11 cellular contexts compared by ENCODE assay signal in genomic region chr5:20276061-20276958, GRCh38.
A peak's percentile ranks its signal among the peaks of the same experiment; 100 is the strongest.
DNase-seq lines count a peak whose midpoint lies in the region; TF ChIP-seq lines count a peak whose summit lies in the region.
"Had no signal": no experiment of that assay in that cellular context is flagged by ENCODE, and none has a peak within 500 bp of the region (broad histone marks: within the 10 kb centered on the region; RNA-seq: fewer than 3 reads in every experiment).

No MANE protein-coding gene starts in this region.

- H3K4me3 ChIP-seq in OCI-LY7 (ENCODE audit: low read depth, low read length, poor library complexity, severe bottlenecking): no peak overlapping the region
- H3K4me3 ChIP-seq: dorsolateral prefrontal cortex, tibial artery had no signal

- CTCF ChIA-PET in OCI-LY7 (lab: Charles Lee; ENCODE audit: unreplicated experiment): no interaction called here

- H4K20me1 ChIP-seq in OCI-LY7 (ENCODE audit: insufficient read depth, low read length): no peaks in the 10 kb centered on the region

- H2AFZ ChIP-seq in OCI-LY7 (ENCODE audit: low read length): no peak overlapping the region

- POLR2A ChIA-PET in OCI-LY7 (lab: Charles Lee): no interaction called here

- DNase-seq in ACHN (peak; percentile 82), HT-29 (ENCODE audit: low spot score) (peak; percentile 74), amniotic stem cell (lab: John Stamatoyannopoulos, UW) (peak; percentile 15), iris pigment epithelial cell (ENCODE audit: low read depth) (peak; percentile 94), cortex of kidney (lab: John Stamatoyannopoulos, UW) (no peak), OCI-LY7 (ENCODE audit: low spot score) (no peak), DMS 273 treated with DMSO at 0.1 percent for 48 hours (lab: John Stamatoyannopoulos, UW) (no peak), activated T-cell treated with anti-CD3 and anti-CD28 coated beads for 4 hours (no peak)
- DNase-seq: tibial artery had no signal

- H3K9me2 ChIP-seq in OCI-LY7 (ENCODE audit: insufficient read depth, low read length): no peaks in the 10 kb centered on the region

- no TSS peak for BruUV-seq in OCI-LY7 (replicated peaks; lab: Mats Ljungman, UMichigan)

- no peaks in the 10 kb centered on the region for H3K79me2 ChIP-seq in OCI-LY7 (ENCODE audit: insufficient read depth, low read depth, low read length)

- H3K9me3 ChIP-seq in OCI-LY7 (ENCODE audit: low read length): no peaks in the 10 kb centered on the region
- H3K9me3 ChIP-seq: neutrophil had no signal

- H3K4me1 ChIP-seq in OCI-LY7 (ENCODE audit: insufficient read depth, low read length, poor library complexity, severe bottlenecking): no peaks in the 10 kb centered on the region
- H3K4me1 ChIP-seq: tibial artery had no signal

- H3K36me3 ChIP-seq in OCI-LY7 (ENCODE audit: insufficient read depth, low read length): no peaks in the 10 kb centered on the region
- H3K36me3 ChIP-seq: neutrophil, tibial artery had no signal

- in situ Hi-C loops in ACHN (cut with HindIII; ENCODE audit: low pct_ligation_motif_present, low pct_unique_long_range_greater_than_20kb, low sequenced_read_pairs): no loop called here

- no peak for TF ChIP-seq CTCF in OCI-LY7 (conservative IDR thresholded peaks at IDR 0.05; ENCODE audit: low read length)

- intact Hi-C loops in OCI-LY7 (cut with micrococcal nuclease; ENCODE audit: unreplicated experiment): no loop called here

- no peak overlapping the region for H3K27ac ChIP-seq in OCI-LY7 (ENCODE audit: low read depth, low read length, poor library complexity, severe bottlenecking)
- H3K27ac ChIP-seq: neutrophil, tibial artery had no signal

- no peak overlapping the region for H3K4me2 ChIP-seq in OCI-LY7 (ENCODE audit: low read length)

Comparison
In these comparisons a context has a peak if more than half of its experiments do, and no peak if none do; other contexts are left out.
1. DNase-seq: peak in ACHN (single experiment), HT-29 (single experiment), amniotic stem cell (single experiment) and iris pigment epithelial cell (single experiment); none in cortex of kidney (single experiment), OCI-LY7 (single experiment), DMS 273 treated with DMSO at 0.1 percent for 48 hours (single experiment) and activated T-cell treated with anti-CD3 and anti-CD28 coated beads for 4 hours (single experiment).